Comparison of ENCODE assay signal across 13 cellular contexts in genomic region chr2:219448776-219449476, GRCh38. TPM values are rescaled to one million over a fixed set of nuclear protein-coding genes. Genes with fewer than 3 reads are reported as not detected.
A peak's percentile ranks its signal among the peaks of the same experiment; 100 is the strongest.
DNase-seq lines count a peak whose midpoint lies in the region; ATAC-seq and TF ChIP-seq lines count a peak whose summit lies in the region.
"Had no signal": no experiment of that assay in that cellular context is flagged by ENCODE, and none has a peak within 500 bp of the region (broad histone marks: within the 10 kb centered on the region; RNA-seq: fewer than 3 reads in every experiment).

No MANE protein-coding gene starts in this region.

- H3K36me3 ChIP-seq in gastroesophageal sphincter, result peaks cover 0 to 5% of the 10 kb centered on the region in 2 donors

- no peaks in the 10 kb centered on the region for H3K36me3 Mint-ChIP-seq in activated CD4-positive, alpha-beta T cell treated with anti-CD3 and anti-CD28 coated beads for 36 hours (ENCODE audit: low read depth)

- H3K27ac Mint-ChIP-seq in activated CD4-positive, alpha-beta T cell treated with anti-CD3 and anti-CD28 coated beads for 36 hours, result no peak overlapping the region
- peak overlapping the region; percentile 67 to 78 for H3K27ac Mint-ChIP-seq in stimulated activated naive CD8-positive, alpha-beta T cell treated with anti-CD3 and anti-CD28 coated beads, Interleukin-15, amount 100 ng/mL, for 72 hours

- H3K27me3 ChIP-seq in gastroesophageal sphincter, result peaks cover 23% of the 10 kb centered on the region

- peak overlapping the region; percentile 24 to 48 for H3K4me3 ChIP-seq in gastroesophageal sphincter

- no peak for TF ChIP-seq POLR2A in gastroesophageal sphincter (IDR thresholded peaks at IDR 0.05)

- CTCF ChIA-PET in activated CD4-positive, alpha-beta T cell treated with anti-CD3 and anti-CD28 coated beads for 36 hours (lab: Charles Lee), result interaction anchor here (0.7 to 1.4 kb wide), 3 partner anchors 9 to 148 kb away, joined by 3 to 5 read pairs (median 4); no protein-coding TSS in a partner anchor

- intact Hi-C loops in activated CD4-positive, alpha-beta T cell treated with anti-CD3 and anti-CD28 coated beads for 36 hours (cut with DNase I, micrococcal nuclease), result no loop called here

- H3K4me3 Mint-ChIP-seq in activated CD4-positive, alpha-beta T cell treated with anti-CD3 and anti-CD28 coated beads for 36 hours, result no peak overlapping the region
- H3K4me3 Mint-ChIP-seq in stimulated activated naive CD8-positive, alpha-beta T cell treated with anti-CD3 and anti-CD28 coated beads, Interleukin-15, amount 100 ng/mL, for 72 hours, result peak overlapping the region; percentile 70 to 83

- TF ChIP-seq EP300 in gastroesophageal sphincter (IDR thresholded peaks at IDR 0.05), result no peak

- H3K4me1 Mint-ChIP-seq in activated CD4-positive, alpha-beta T cell treated with anti-CD3 and anti-CD28 coated beads for 36 hours, result no peaks in the 10 kb centered on the region
- H3K4me1 Mint-ChIP-seq in stimulated activated naive CD8-positive, alpha-beta T cell treated with anti-CD3 and anti-CD28 coated beads, Interleukin-15, amount 100 ng/mL, for 72 hours, result peaks cover 66% of the 10 kb centered on the region

- no peak for DNase-seq in activated CD4-positive, alpha-beta T cell treated with anti-CD3 and anti-CD28 coated beads for 36 hours
- no peak for DNase-seq in activated CD4-positive, alpha-beta T cell treated with anti-CD3 and anti-CD28 coated beads for 4 hours
- peak; percentile 53 to 58 for DNase-seq in stimulated activated naive CD8-positive, alpha-beta T cell treated with anti-CD3 and anti-CD28 coated beads, Interleukin-15, amount 100 ng/mL, for 72 hours
- DNase-seq in AG08395 (ENCODE audit: low spot score), result no peak
- DNase-seq: activated CD4-positive, alpha-beta T cell treated with anti-CD3 and anti-CD28 coated beads for 48 hours; effector CD4-positive, alpha-beta T cell; NCI-H1092; NCI-H82 had no signal

- H3K9me3 Mint-ChIP-seq in activated CD4-positive, alpha-beta T cell treated with anti-CD3 and anti-CD28 coated beads for 36 hours (ENCODE audit: low read depth), result no peaks in the 10 kb centered on the region
- no peaks in the 10 kb centered on the region for H3K9me3 Mint-ChIP-seq in stimulated activated naive CD8-positive, alpha-beta T cell treated with anti-CD3 and anti-CD28 coated beads, Interleukin-15, amount 100 ng/mL, for 72 hours

- peak in 3 of 4 experiments; percentile 33 to 38 (median 36) for TF ChIP-seq CTCF in gastroesophageal sphincter (IDR thresholded peaks at IDR 0.05)

- H3K4me1 ChIP-seq in gastroesophageal sphincter, result peaks cover 0 to 100% (median 18%) of the 10 kb centered on the region in 3 donors

- peaks cover 11% of the 10 kb centered on the region for H3K27me3 Mint-ChIP-seq in activated CD4-positive, alpha-beta T cell treated with anti-CD3 and anti-CD28 coated beads for 36 hours
- H3K27me3 Mint-ChIP-seq in stimulated activated naive CD8-positive, alpha-beta T cell treated with anti-CD3 and anti-CD28 coated beads, Interleukin-15, amount 100 ng/mL, for 72 hours, result peaks cover 20% of the 10 kb centered on the region

- WGBS in gastroesophageal sphincter (ENCODE audit: low coverage in 1 of 2), 2 donors, result 0% methylated on average over 1 of the region's 55 CpGs; no CpG with 5 or more reads in 1 of the 2 donors

- peak; percentile 34 for ATAC-seq in activated CD4-positive, alpha-beta T cell treated with anti-CD3 and anti-CD28 coated beads for 36 hours
- no peak for ATAC-seq in gastroesophageal sphincter
- peak; percentile 73 for ATAC-seq in stimulated activated naive CD8-positive, alpha-beta T cell treated with anti-CD3 and anti-CD28 coated beads, Interleukin-15, amount 100 ng/mL, for 72 hours
- ATAC-seq in HG02588 (IDR thresholded peaks at IDR 0.05; ENCODE audit: unreplicated experiment), result no peak
- ATAC-seq: SK-N-SH treated with all-trans-retinoic acid at 6 μM for 48 hours had no signal

- no peaks in the 10 kb centered on the region for H3K9me3 ChIP-seq in gastroesophageal sphincter

- H3K27ac ChIP-seq in gastroesophageal sphincter, result peak overlapping the region; percentile 93 to 99 (median 98)
- H3K27ac ChIP-seq: 22Rv1 had no signal

- POLR2A ChIA-PET in activated CD4-positive, alpha-beta T cell treated with anti-CD3 and anti-CD28 coated beads for 36 hours (lab: Charles Lee), result interaction anchor here (0.6 kb wide), 1 partner anchor 14 kb away, joined by 3 read pairs; no protein-coding TSS in a partner anchor

RNA-seq across cellular contexts. Expression of gene SPEG, which starts 14.3 kb away (rescaled TPM):
- 1 to 10 TPM in 1 of 2 experiments, under 1 TPM in 1; 0.89 to 1.4 TPM for total RNA-seq in activated CD4-positive, alpha-beta T cell treated with anti-CD3 and anti-CD28 coated beads for 36 hours
- total RNA-seq in gastroesophageal sphincter, result 100 to 1,000 TPM in 3 of 4 donors, 10 to 100 TPM in 1; 90.2 to 307 (median 214) TPM

RNA-seq across cellular contexts. Expression of gene DES, which starts 30.7 kb away (rescaled TPM):
- total RNA-seq in activated CD4-positive, alpha-beta T cell treated with anti-CD3 and anti-CD28 coated beads for 36 hours, result not detected
- total RNA-seq in gastroesophageal sphincter, result over 10,000 TPM; 10,852 to 31,720 (median 15,007) TPM
- total RNA-seq: pulmonary artery endothelial cell had no signal

RNA-seq across cellular contexts. Expression of gene GMPPA, which starts 49.8 kb away (rescaled TPM):
- total RNA-seq in activated CD4-positive, alpha-beta T cell treated with anti-CD3 and anti-CD28 coated beads for 36 hours, result 10 to 100 TPM; 35.2 to 35.5 TPM
- 10 to 100 TPM; 11.3 to 26.4 (median 14.2) TPM for total RNA-seq in gastroesophageal sphincter

Comparison
In these comparisons a context has a peak if more than half of its experiments do, and no peak if none do; other contexts are left out.
1. ATAC-seq: peak in activated CD4-positive, alpha-beta T cell treated with anti-CD3 and anti-CD28 coated beads for 36 hours (single experiment) and stimulated activated naive CD8-positive, alpha-beta T cell treated with anti-CD3 and anti-CD28 coated beads, Interleukin-15, amount 100 ng/mL, for 72 hours (single experiment); none in gastroesophageal sphincter (single experiment) and HG02588 (single experiment).
2. DNase-seq: peak in stimulated activated naive CD8-positive, alpha-beta T cell treated with anti-CD3 and anti-CD28 coated beads, Interleukin-15, amount 100 ng/mL, for 72 hours (2 of 2); none in activated CD4-positive, alpha-beta T cell treated with anti-CD3 and anti-CD28 coated beads for 36 hours (single experiment), activated CD4-positive, alpha-beta T cell treated with anti-CD3 and anti-CD28 coated beads for 4 hours (0 of 2) and AG08395 (single experiment).
3. RNA of gene SPEG, which starts 14.3 kb away (total RNA-seq): 90.2 to 307 TPM in gastroesophageal sphincter; 0.89 to 1.4 TPM in activated CD4-positive, alpha-beta T cell treated with anti-CD3 and anti-CD28 coated beads for 36 hours; every median in the first group is over 10 times any median in the second.
4. RNA of gene DES, which starts 30.7 kb away (total RNA-seq): 10,852 to 31,720 TPM in gastroesophageal sphincter; not detected in activated CD4-positive, alpha-beta T cell treated with anti-CD3 and anti-CD28 coated beads for 36 hours; every median in the first group is over 1,000 times any median in the second.